21 cellular contexts compared by ENCODE assay signal in the genomic region with DNA sequence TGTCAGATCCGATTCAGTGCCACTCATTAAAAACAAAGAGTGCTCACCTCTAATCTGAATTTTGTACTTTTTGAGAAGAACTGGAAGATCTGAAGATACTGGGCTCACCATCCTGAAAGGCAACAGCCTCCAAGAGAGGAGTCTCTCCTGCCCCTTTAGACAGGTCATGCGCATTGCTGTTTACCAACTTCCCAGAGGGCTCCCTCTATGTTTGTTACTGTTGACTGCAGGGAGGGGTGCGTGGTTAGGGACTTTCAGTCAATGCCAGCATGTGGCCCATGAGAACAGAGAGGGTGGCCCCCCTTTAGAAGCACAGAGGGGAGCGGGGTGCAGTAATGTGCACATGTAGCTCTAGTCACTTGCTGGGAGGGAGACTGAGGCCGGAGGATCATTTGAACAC. TPM values are rescaled to one million over a fixed set of nuclear protein-coding genes. Genes with fewer than 3 reads are reported as not detected.
A peak's percentile ranks its signal among the peaks of the same experiment; 100 is the strongest.
DNase-seq lines count a peak whose midpoint lies in the region; ATAC-seq and TF ChIP-seq lines count a peak whose summit lies in the region.
"Had no signal": no experiment of that assay in that cellular context is flagged by ENCODE, and none has a peak within 500 bp of the region (broad histone marks: within the 10 kb centered on the region; RNA-seq: fewer than 3 reads in every experiment).

No MANE protein-coding gene starts in this region.

- H3K4me3 ChIP-seq in lower lobe of right lung (no peak overlapping the region), upper lobe of right lung (no peak overlapping the region)

- TF ChIP-seq CTCF in RWPE1 (conservative IDR thresholded peaks at IDR 0.05; ENCODE audit: low read depth) (no peak), lower lobe of right lung (IDR thresholded peaks at IDR 0.05) (no peak), upper lobe of right lung (IDR thresholded peaks at IDR 0.05) (no peak)

- ATAC-seq in lower lobe of right lung, result no peak
- ATAC-seq in upper lobe of right lung, result peak; percentile 10
- no peak for ATAC-seq in GM21390 (IDR thresholded peaks at IDR 0.05; ENCODE audit: unreplicated experiment)
- ATAC-seq: stimulated activated naive CD8-positive, alpha-beta T cell treated with anti-CD3 and anti-CD28 coated beads, Interleukin-15, Interleukin-2, amounts not matched to agents 100 U/mL and 50 U/mL, for 24 hours had no signal

- H3K4me1 ChIP-seq in lower lobe of right lung (peaks cover 14% of the 10 kb centered on the region), upper lobe of right lung (peaks cover 14% of the 10 kb centered on the region)

- H3K27me3 ChIP-seq in lower lobe of right lung (ENCODE audit: low read depth), result no peaks in the 10 kb centered on the region
- no peaks in the 10 kb centered on the region for H3K27me3 ChIP-seq in upper lobe of right lung

- H3K27ac ChIP-seq in RWPE1, result peak overlapping the region; percentile 55
- H3K27ac ChIP-seq in caudate nucleus (ENCODE audit: low read depth, low read length), result peak overlapping the region; percentile 90
- H3K27ac ChIP-seq in lower lobe of right lung, result peak overlapping the region; percentile 46
- H3K27ac ChIP-seq in upper lobe of right lung, result no peak overlapping the region

- CTCF ChIA-PET in RWPE1 (lab: Yijun Ruan, JAX), result interaction anchor here (0.7 kb wide), 1 partner anchor 159 kb away, joined by 5 read pairs; no protein-coding TSS in a partner anchor

- H3K9me3 ChIP-seq in lower lobe of right lung (no peaks in the 10 kb centered on the region), upper lobe of right lung (no peaks in the 10 kb centered on the region)

- DNase-seq in RWPE1 (ENCODE audit: low spot score), result no peak
- no peak for DNase-seq in caudate nucleus (lab: John Stamatoyannopoulos, UW)
- DNase-seq in lower lobe of right lung, result no peak
- DNase-seq in upper lobe of right lung, result no peak
- DNase-seq in NCI-H748 treated with DMSO at 0.1 percent for 48 hours (lab: John Stamatoyannopoulos, UW), result no peak
- DNase-seq in GM19240 (ENCODE audit: insufficient read length, low spot score), result no peak
- DNase-seq: activated CD4-positive, alpha-beta T cell treated with anti-CD3 and anti-CD28 coated beads for 48 hours; cortex of kidney; hippocampal formation; Kasumi-1; midbrain; NCI-H1048; NCI-H2081 treated with DMSO at 0.1 percent for 48 hours; nephron progenitor cell; NK-92 treated with Interleukin-12 subunit alpha and Interleukin-12 subunit beta, amount 100 ng/mL, for 24 hours; RPMI8226; stimulated activated CD4-positive, alpha-beta T cell treated with anti-CD3 and anti-CD28 coated beads, Interleukin-2, amount 100 ng/mL, for 24 hours; stimulated activated naive CD8-positive, alpha-beta T cell treated with anti-CD3 and anti-CD28 coated beads, Interleukin-15, Interleukin-2, amounts not matched to agents 100 U/mL and 50 U/mL, for 24 hours had no signal

- POLR2A ChIA-PET in RWPE1 (lab: Yijun Ruan, JAX; ENCODE audit: low non-redundant PET), result no interaction called here

- H3K36me3 ChIP-seq in lower lobe of right lung (no peaks in the 10 kb centered on the region), upper lobe of right lung (no peaks in the 10 kb centered on the region)

- intact Hi-C loops in lower lobe of right lung (cut with DNase I) (no loop called here), upper lobe of right lung (cut with DNase I) (no loop called here)

RNA-seq across cellular contexts. Expression of a gene that starts 33.1 kb away (rescaled TPM):
- total RNA-seq in lower lobe of right lung (3.5 TPM), upper lobe of right lung (not detected)
- total RNA-seq: activated T-helper 1 cell treated with anti-CD3 and anti-CD28 coated beads, Interleukin-12 subunit alpha, Interleukin-12 subunit beta, Interleukin-2, Interleukin-4 antibody, amounts not matched to agents 30 ng/mL and 10 ng/mL and 1 ng/mL, durations not matched to agents 14 hours and 24 hours and 36 hours; B cell had no signal
